In the genomic region with DNA sequence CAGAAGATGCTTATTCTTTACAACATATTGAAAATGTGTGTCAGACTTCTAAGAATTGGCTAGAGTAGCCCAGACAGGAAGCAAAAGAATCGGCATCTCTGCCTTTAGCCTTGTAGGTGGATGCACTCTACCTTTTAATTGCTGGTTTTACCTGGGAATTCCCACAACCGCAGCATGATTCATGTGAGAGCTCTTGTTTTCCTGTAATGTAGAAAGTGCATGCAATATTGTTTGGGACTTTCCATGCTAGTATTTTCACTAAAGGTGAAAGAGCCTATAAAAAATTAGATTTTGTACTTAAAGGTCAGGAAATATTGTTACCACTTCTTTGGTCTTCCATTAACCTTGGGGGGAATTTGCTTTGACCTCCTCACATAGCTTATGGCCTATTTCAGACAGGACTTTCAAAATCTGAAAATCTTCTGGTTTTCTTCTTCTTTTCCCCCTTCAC, we compare ENCODE assay signal across 9 cellular contexts.
DNase-seq lines count a peak whose midpoint lies in the region; ATAC-seq and TF ChIP-seq lines count a peak whose summit lies in the region.
"Had no signal": no experiment of that assay in that cellular context is flagged by ENCODE, and none has a peak within 500 bp of the region (broad histone marks: within the 10 kb centered on the region; RNA-seq: fewer than 3 reads in every experiment).

No MANE protein-coding gene starts in this region.

- peak; percentile 61 for DNase-seq in activated naive CD4-positive, alpha-beta T cell treated with Interleukin-2 at 50 U/mL for 16 hours
- no peak for DNase-seq in activated naive CD4-positive, alpha-beta T cell (lab: John Stamatoyannopoulos, UW)
- peak; percentile 82 for DNase-seq in activated CD4-positive, alpha-beta T cell treated with anti-CD3 and anti-CD28 coated beads, Interleukin-2, amount 10 ng/mL, durations not matched to agents 24 days and 14 days
- peak; percentile 47 for DNase-seq in stimulated activated CD8-positive, alpha-beta memory T cell treated with anti-CD3 and anti-CD28 coated beads, Interleukin-4, amount 100 ng/mL, for 48 hours
- DNase-seq in osteocyte (ENCODE audit: extremely low spot score, unreplicated experiment) (no peak), DMS79 treated with DMSO at 0.1 percent for 48 hours (lab: John Stamatoyannopoulos, UW) (no peak), foreskin fibroblast (no peak)
- DNase-seq: NCI-H1930 had no signal

- TF ChIP-seq CTCF in osteocyte (IDR thresholded peaks at IDR 0.05) (no peak), foreskin fibroblast (IDR thresholded peaks at IDR 0.05; ENCODE audit: low read depth, low read length) (no peak)

- H3K27ac Mint-ChIP-seq in activated CD4-positive, alpha-beta T cell treated with anti-CD3 and anti-CD28 coated beads, Interleukin-2, amount 10 ng/mL, durations not matched to agents 24 days and 14 days, result peak overlapping the region; percentile 85
- no peak overlapping the region for H3K27ac Mint-ChIP-seq in osteocyte (ENCODE audit: unreplicated experiment)

- intact Hi-C loops in activated CD4-positive, alpha-beta T cell treated with anti-CD3 and anti-CD28 coated beads, Interleukin-2, amount 10 ng/mL, durations not matched to agents 24 days and 14 days (cut with micrococcal nuclease), result loop anchor here (10.0 kb wide), 1 partner anchor 465 kb away; no protein-coding TSS in a partner anchor

- peaks cover 9% of the 10 kb centered on the region for H3K9me3 Mint-ChIP-seq in activated CD4-positive, alpha-beta T cell treated with anti-CD3 and anti-CD28 coated beads, Interleukin-2, amount 10 ng/mL, durations not matched to agents 24 days and 14 days
- peaks cover 12% of the 10 kb centered on the region for H3K9me3 Mint-ChIP-seq in osteocyte (ENCODE audit: unreplicated experiment)

- H3K36me3 Mint-ChIP-seq in activated CD4-positive, alpha-beta T cell treated with anti-CD3 and anti-CD28 coated beads, Interleukin-2, amount 10 ng/mL, durations not matched to agents 24 days and 14 days (ENCODE audit: low read depth), result peaks cover 9% of the 10 kb centered on the region
- peaks cover 11% of the 10 kb centered on the region for H3K36me3 Mint-ChIP-seq in osteocyte (ENCODE audit: unreplicated experiment)

- no peaks in the 10 kb centered on the region for H3K27me3 Mint-ChIP-seq in activated CD4-positive, alpha-beta T cell treated with anti-CD3 and anti-CD28 coated beads, Interleukin-2, amount 10 ng/mL, durations not matched to agents 24 days and 14 days
- no peaks in the 10 kb centered on the region for H3K27me3 Mint-ChIP-seq in osteocyte (ENCODE audit: unreplicated experiment)

- peak overlapping the region; percentile 60 for H3K4me3 Mint-ChIP-seq in activated CD4-positive, alpha-beta T cell treated with anti-CD3 and anti-CD28 coated beads, Interleukin-2, amount 10 ng/mL, durations not matched to agents 24 days and 14 days
- no peak overlapping the region for H3K4me3 Mint-ChIP-seq in osteocyte (ENCODE audit: unreplicated experiment)

- peaks cover 37% of the 10 kb centered on the region for H3K4me1 Mint-ChIP-seq in activated CD4-positive, alpha-beta T cell treated with anti-CD3 and anti-CD28 coated beads, Interleukin-2, amount 10 ng/mL, durations not matched to agents 24 days and 14 days
- H3K4me1 Mint-ChIP-seq in osteocyte (ENCODE audit: unreplicated experiment), result peaks cover 13% of the 10 kb centered on the region

- ATAC-seq in HG02885 (IDR thresholded peaks at IDR 0.05; ENCODE audit: poor library complexity, unreplicated experiment), result peak; percentile 73

- H3K4me3 ChIP-seq in foreskin fibroblast (ENCODE audit: low read depth in 1 of 2, low read length in 2 of 2), result no peak overlapping the region

Comparison
In these comparisons a context has a peak if more than half of its experiments do, and no peak if none do; other contexts are left out.
1. DNase-seq: peak in activated naive CD4-positive, alpha-beta T cell treated with Interleukin-2 at 50 U/mL for 16 hours (single experiment), activated CD4-positive, alpha-beta T cell treated with anti-CD3 and anti-CD28 coated beads, Interleukin-2, amount 10 ng/mL, durations not matched to agents 24 days and 14 days (single experiment) and stimulated activated CD8-positive, alpha-beta memory T cell treated with anti-CD3 and anti-CD28 coated beads, Interleukin-4, amount 100 ng/mL, for 48 hours (single experiment); none in activated naive CD4-positive, alpha-beta T cell (0 of 4), osteocyte (single experiment), DMS79 treated with DMSO at 0.1 percent for 48 hours (single experiment) and foreskin fibroblast (0 of 2).